14 cellular contexts compared by ENCODE assay signal in the genomic region with DNA sequence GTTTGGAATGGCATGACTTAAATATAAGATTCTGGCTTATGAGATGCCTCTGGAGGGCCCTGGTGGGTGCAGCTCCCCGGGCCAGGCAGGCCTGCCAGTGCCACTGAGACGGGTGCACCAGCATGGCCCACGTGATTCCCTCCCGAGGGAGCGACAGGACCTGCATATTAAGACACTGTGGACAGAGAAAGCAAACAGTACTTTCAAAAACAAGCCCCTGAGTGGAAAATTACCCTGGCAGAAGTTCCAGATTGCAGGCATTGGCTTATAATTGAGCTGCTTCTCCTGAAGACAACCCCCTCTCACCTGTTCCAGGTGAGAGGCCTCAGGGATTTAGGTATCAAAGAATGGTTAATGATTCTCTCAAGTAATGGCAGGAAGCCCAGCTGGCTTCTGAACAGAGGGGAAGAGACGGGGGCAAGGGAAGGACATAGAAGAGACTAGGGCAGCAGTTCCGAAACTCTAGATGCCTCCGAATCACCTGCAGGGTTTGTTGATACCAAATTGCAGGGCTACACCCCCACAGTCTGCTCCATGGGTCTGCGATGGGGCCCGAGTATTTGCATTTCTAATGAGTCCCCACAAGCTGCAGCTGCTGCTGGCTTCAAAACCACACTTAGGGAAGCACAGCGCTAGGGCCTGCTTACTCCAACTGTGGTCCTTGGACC.
DNase-seq lines count a peak whose midpoint lies in the region; ATAC-seq and TF ChIP-seq lines count a peak whose summit lies in the region.
"Had no signal": no experiment of that assay in that cellular context is flagged by ENCODE, and none has a peak within 500 bp of the region (broad histone marks: within the 10 kb centered on the region; RNA-seq: fewer than 3 reads in every experiment).

No MANE protein-coding gene starts in this region.

- no peak overlapping the region for H3K27ac Mint-ChIP-seq in osteocyte (ENCODE audit: unreplicated experiment)

- no peaks in the 10 kb centered on the region for H3K36me3 ChIP-seq in aorta (ENCODE audit: control insufficient read depth in 1 of 2, insufficient read depth in 2 of 2, low read length in 1 of 2)
- H3K36me3 ChIP-seq: HAP-1 had no signal

- no peaks in the 10 kb centered on the region for H3K36me3 Mint-ChIP-seq in osteocyte (ENCODE audit: unreplicated experiment)

- DNase-seq in DMS153 treated with DMSO at 0.1 percent for 48 hours (lab: John Stamatoyannopoulos, UW; ENCODE audit: unreplicated experiment) (peak; percentile 95), NCI-H2196 (lab: John Stamatoyannopoulos, UW; ENCODE audit: unreplicated experiment) (peak; percentile 64), foreskin keratinocyte (no peak), osteocyte (ENCODE audit: extremely low spot score, unreplicated experiment) (peak; percentile 75), aorta (no peak), glomerular visceral epithelial cell (ENCODE audit: extremely low spot score) (no peak)
- DNase-seq: AML-193, Karpas-422, left ventricle myocardium superior, T-helper 9 cell had no signal

- peaks cover 6% of the 10 kb centered on the region for H3K27me3 Mint-ChIP-seq in osteocyte (ENCODE audit: unreplicated experiment)

- no peak overlapping the region for H3K4me3 ChIP-seq in aorta (ENCODE audit: low read length in 2 of 2)
- H3K4me3 ChIP-seq: HAP-1 had no signal

- ATAC-seq in foreskin keratinocyte (peak; percentile 6), aorta (ENCODE audit: low FRiP score) (no peak), GM19351 (IDR thresholded peaks at IDR 0.05; ENCODE audit: unreplicated experiment) (no peak), HG03520 (IDR thresholded peaks at IDR 0.05; ENCODE audit: unreplicated experiment) (no peak)
- ATAC-seq: left ventricle myocardium superior, Panc1 had no signal

- H3K27me3 ChIP-seq in foreskin keratinocyte (peaks cover 41% of the 10 kb centered on the region), aorta (ENCODE audit: control insufficient read depth in 1 of 2, insufficient read depth in 2 of 2, low read length in 1 of 2) (no peaks in the 10 kb centered on the region)

- TF ChIP-seq CTCF in foreskin keratinocyte (conservative IDR thresholded peaks at IDR 0.05), result no peak
- no peak for TF ChIP-seq CTCF in osteocyte (IDR thresholded peaks at IDR 0.05)

- H3K9me3 ChIP-seq in aorta (ENCODE audit: control insufficient read depth, low read length), result no peaks in the 10 kb centered on the region
- H3K9me3 ChIP-seq: HAP-1 had no signal

- no peak overlapping the region for H3K4me3 Mint-ChIP-seq in osteocyte (ENCODE audit: unreplicated experiment)

- H3K4me1 Mint-ChIP-seq in osteocyte (ENCODE audit: unreplicated experiment), result peaks cover 6% of the 10 kb centered on the region

- H3K4me1 ChIP-seq in foreskin keratinocyte (no peaks in the 10 kb centered on the region), aorta (ENCODE audit: control insufficient read depth in 1 of 2, insufficient read depth in 2 of 2, low read length in 2 of 2) (no peaks in the 10 kb centered on the region)
- H3K4me1 ChIP-seq: HAP-1 had no signal

- intact Hi-C loops in aorta (cut with DNase I), result no loop called here

- H3K9me3 Mint-ChIP-seq in osteocyte (ENCODE audit: unreplicated experiment), result no peaks in the 10 kb centered on the region

- WGBS in aorta, 2 donors, result 33 to 37% methylated on average over 11 of the region's 11 CpGs

- no peak overlapping the region for H3K27ac ChIP-seq in foreskin keratinocyte
- H3K27ac ChIP-seq in aorta (ENCODE audit: low read depth in 1 of 2, low read length in 2 of 2), result no peak overlapping the region

Comparison
In these comparisons a context has a peak if more than half of its experiments do, and no peak if none do; other contexts are left out.
1. DNase-seq: peak in DMS153 treated with DMSO at 0.1 percent for 48 hours (single experiment), NCI-H2196 (single experiment) and osteocyte (single experiment); none in foreskin keratinocyte (0 of 2), aorta (0 of 2) and glomerular visceral epithelial cell (single experiment).